In the genomic region with DNA sequence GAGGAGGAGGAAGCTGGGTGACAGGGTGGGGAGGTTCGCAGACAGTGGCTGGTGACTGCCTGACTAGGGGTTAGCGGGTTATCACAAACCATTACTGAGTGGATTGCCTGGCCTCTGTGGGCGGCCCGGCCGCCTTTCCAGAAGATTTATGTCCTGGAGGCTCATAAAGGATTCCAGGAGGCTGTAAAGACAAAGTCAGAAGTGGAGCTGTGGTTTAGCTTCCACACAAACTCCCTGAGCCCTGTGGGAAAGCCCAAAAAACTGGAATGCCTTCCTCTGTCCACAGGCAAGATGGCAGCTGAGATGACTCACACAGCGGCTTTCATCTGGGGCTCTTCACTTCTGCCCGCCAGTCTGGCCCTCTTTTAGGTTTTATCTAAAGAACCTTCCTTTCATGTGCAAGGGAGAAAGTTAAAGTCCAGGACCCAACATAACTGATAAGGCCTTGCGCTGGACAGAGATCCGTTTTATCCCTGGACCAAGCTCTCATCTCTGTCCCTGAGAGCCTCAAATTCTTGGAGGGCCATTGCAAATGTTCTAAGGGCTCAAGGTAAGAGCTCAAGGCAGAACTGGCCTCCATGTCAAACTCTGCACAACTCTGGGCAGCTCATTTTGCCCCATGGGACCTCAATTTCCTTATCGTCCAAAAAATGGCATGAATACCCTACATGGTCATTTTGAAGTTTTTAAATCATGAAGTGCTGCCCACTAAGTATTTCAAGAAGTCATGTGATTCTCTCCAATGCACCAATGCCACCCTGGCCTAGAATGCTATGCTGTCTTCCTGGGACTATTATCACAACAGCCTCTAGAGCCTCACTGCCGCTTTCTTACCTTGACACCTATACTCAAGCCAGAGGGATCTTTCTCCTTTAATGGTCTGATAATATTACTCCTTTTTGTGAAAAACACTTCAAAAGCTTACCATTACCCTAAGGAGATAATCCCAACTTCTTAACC, we compare ENCODE assay signal across 1 cellular context.
TF ChIP-seq lines count a peak whose summit lies in the region.

No MANE protein-coding gene starts in this region.

TF ChIP-seq in K562, 482 proteins besides CTCF, POLR2A, EP300 and RAD21 (continued from another document and continues in another):
- TF ChIP-seq, protein P1, sequence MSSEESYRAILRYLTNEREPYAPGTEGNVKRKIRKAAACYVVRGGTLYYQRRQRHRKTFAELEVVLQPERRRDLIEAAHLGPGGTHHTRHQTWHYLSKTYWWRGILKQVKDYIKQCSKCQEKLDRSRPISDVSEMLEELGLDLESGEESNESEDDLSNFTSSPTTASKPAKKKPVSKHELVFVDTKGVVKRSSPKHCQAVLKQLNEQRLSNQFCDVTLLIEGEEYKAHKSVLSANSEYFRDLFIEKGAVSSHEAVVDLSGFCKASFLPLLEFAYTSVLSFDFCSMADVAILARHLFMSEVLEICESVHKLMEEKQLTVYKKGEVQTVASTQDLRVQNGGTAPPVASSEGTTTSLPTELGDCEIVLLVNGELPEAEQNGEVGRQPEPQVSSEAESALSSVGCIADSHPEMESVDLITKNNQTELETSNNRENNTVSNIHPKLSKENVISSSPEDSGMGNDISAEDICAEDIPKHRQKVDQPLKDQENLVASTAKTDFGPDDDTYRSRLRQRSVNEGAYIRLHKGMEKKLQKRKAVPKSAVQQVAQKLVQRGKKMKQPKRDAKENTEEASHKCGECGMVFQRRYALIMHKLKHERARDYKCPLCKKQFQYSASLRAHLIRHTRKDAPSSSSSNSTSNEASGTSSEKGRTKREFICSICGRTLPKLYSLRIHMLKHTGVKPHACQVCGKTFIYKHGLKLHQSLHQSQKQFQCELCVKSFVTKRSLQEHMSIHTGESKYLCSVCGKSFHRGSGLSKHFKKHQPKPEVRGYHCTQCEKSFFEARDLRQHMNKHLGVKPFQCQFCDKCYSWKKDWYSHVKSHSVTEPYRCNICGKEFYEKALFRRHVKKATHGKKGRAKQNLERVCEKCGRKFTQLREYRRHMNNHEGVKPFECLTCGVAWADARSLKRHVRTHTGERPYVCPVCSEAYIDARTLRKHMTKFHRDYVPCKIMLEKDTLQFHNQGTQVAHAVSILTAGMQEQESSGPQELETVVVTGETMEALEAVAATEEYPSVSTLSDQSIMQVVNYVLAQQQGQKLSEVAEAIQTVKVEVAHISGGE (CRISPR knock-in tag; IDR thresholded peaks at IDR 0.05): peak in 1 of 3 experiments; percentile 65; a peak in 2 of 6 replicates
- TF ChIP-seq SNIP1 (IDR thresholded peaks at IDR 0.05; ENCODE audit: low read depth) (no peak), MAFF (IDR thresholded peaks at IDR 0.05; ENCODE audit: low read length) (no peak), TCF7 (IDR thresholded peaks at IDR 0.05; ENCODE audit: borderline replicate concordance) (peak; percentile 88), PML (IDR thresholded peaks at IDR 0.05; ENCODE audit: low read length) (0 out of 2 replicates have a peak, but pooled peaks have one; percentile 47), YY1 (IDR thresholded peaks at IDR 0.05; ENCODE audit: borderline replicate concordance in 1 of 3, control insufficient read depth in 1 of 3, extremely low read depth in 1 of 3, insufficient read depth in 3 of 3, insufficient read length in 1 of 3, insufficient replicate concordance in 2 of 3, low read depth in 1 of 3, low read length in 2 of 3) (peak; percentile 23 to 89 (median 73)), DPF2 (IDR thresholded peaks at IDR 0.05) (peak; percentile 87), ZNF444 (CRISPR knock-in tag; IDR thresholded peaks at IDR 0.05) (no peak), ZBTB17 (CRISPR knock-in tag; IDR thresholded peaks at IDR 0.05) (peak; percentile 86)
- TF ChIP-seq, protein P2, sequence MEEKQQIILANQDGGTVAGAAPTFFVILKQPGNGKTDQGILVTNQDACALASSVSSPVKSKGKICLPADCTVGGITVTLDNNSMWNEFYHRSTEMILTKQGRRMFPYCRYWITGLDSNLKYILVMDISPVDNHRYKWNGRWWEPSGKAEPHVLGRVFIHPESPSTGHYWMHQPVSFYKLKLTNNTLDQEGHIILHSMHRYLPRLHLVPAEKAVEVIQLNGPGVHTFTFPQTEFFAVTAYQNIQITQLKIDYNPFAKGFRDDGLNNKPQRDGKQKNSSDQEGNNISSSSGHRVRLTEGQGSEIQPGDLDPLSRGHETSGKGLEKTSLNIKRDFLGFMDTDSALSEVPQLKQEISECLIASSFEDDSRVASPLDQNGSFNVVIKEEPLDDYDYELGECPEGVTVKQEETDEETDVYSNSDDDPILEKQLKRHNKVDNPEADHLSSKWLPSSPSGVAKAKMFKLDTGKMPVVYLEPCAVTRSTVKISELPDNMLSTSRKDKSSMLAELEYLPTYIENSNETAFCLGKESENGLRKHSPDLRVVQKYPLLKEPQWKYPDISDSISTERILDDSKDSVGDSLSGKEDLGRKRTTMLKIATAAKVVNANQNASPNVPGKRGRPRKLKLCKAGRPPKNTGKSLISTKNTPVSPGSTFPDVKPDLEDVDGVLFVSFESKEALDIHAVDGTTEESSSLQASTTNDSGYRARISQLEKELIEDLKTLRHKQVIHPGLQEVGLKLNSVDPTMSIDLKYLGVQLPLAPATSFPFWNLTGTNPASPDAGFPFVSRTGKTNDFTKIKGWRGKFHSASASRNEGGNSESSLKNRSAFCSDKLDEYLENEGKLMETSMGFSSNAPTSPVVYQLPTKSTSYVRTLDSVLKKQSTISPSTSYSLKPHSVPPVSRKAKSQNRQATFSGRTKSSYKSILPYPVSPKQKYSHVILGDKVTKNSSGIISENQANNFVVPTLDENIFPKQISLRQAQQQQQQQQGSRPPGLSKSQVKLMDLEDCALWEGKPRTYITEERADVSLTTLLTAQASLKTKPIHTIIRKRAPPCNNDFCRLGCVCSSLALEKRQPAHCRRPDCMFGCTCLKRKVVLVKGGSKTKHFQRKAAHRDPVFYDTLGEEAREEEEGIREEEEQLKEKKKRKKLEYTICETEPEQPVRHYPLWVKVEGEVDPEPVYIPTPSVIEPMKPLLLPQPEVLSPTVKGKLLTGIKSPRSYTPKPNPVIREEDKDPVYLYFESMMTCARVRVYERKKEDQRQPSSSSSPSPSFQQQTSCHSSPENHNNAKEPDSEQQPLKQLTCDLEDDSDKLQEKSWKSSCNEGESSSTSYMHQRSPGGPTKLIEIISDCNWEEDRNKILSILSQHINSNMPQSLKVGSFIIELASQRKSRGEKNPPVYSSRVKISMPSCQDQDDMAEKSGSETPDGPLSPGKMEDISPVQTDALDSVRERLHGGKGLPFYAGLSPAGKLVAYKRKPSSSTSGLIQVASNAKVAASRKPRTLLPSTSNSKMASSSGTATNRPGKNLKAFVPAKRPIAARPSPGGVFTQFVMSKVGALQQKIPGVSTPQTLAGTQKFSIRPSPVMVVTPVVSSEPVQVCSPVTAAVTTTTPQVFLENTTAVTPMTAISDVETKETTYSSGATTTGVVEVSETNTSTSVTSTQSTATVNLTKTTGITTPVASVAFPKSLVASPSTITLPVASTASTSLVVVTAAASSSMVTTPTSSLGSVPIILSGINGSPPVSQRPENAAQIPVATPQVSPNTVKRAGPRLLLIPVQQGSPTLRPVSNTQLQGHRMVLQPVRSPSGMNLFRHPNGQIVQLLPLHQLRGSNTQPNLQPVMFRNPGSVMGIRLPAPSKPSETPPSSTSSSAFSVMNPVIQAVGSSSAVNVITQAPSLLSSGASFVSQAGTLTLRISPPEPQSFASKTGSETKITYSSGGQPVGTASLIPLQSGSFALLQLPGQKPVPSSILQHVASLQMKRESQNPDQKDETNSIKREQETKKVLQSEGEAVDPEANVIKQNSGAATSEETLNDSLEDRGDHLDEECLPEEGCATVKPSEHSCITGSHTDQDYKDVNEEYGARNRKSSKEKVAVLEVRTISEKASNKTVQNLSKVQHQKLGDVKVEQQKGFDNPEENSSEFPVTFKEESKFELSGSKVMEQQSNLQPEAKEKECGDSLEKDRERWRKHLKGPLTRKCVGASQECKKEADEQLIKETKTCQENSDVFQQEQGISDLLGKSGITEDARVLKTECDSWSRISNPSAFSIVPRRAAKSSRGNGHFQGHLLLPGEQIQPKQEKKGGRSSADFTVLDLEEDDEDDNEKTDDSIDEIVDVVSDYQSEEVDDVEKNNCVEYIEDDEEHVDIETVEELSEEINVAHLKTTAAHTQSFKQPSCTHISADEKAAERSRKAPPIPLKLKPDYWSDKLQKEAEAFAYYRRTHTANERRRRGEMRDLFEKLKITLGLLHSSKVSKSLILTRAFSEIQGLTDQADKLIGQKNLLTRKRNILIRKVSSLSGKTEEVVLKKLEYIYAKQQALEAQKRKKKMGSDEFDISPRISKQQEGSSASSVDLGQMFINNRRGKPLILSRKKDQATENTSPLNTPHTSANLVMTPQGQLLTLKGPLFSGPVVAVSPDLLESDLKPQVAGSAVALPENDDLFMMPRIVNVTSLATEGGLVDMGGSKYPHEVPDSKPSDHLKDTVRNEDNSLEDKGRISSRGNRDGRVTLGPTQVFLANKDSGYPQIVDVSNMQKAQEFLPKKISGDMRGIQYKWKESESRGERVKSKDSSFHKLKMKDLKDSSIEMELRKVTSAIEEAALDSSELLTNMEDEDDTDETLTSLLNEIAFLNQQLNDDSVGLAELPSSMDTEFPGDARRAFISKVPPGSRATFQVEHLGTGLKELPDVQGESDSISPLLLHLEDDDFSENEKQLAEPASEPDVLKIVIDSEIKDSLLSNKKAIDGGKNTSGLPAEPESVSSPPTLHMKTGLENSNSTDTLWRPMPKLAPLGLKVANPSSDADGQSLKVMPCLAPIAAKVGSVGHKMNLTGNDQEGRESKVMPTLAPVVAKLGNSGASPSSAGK (IDR thresholded peaks at IDR 0.05): no peak; the same call in 1 of the 2 replicates
- TF ChIP-seq, protein P3, sequence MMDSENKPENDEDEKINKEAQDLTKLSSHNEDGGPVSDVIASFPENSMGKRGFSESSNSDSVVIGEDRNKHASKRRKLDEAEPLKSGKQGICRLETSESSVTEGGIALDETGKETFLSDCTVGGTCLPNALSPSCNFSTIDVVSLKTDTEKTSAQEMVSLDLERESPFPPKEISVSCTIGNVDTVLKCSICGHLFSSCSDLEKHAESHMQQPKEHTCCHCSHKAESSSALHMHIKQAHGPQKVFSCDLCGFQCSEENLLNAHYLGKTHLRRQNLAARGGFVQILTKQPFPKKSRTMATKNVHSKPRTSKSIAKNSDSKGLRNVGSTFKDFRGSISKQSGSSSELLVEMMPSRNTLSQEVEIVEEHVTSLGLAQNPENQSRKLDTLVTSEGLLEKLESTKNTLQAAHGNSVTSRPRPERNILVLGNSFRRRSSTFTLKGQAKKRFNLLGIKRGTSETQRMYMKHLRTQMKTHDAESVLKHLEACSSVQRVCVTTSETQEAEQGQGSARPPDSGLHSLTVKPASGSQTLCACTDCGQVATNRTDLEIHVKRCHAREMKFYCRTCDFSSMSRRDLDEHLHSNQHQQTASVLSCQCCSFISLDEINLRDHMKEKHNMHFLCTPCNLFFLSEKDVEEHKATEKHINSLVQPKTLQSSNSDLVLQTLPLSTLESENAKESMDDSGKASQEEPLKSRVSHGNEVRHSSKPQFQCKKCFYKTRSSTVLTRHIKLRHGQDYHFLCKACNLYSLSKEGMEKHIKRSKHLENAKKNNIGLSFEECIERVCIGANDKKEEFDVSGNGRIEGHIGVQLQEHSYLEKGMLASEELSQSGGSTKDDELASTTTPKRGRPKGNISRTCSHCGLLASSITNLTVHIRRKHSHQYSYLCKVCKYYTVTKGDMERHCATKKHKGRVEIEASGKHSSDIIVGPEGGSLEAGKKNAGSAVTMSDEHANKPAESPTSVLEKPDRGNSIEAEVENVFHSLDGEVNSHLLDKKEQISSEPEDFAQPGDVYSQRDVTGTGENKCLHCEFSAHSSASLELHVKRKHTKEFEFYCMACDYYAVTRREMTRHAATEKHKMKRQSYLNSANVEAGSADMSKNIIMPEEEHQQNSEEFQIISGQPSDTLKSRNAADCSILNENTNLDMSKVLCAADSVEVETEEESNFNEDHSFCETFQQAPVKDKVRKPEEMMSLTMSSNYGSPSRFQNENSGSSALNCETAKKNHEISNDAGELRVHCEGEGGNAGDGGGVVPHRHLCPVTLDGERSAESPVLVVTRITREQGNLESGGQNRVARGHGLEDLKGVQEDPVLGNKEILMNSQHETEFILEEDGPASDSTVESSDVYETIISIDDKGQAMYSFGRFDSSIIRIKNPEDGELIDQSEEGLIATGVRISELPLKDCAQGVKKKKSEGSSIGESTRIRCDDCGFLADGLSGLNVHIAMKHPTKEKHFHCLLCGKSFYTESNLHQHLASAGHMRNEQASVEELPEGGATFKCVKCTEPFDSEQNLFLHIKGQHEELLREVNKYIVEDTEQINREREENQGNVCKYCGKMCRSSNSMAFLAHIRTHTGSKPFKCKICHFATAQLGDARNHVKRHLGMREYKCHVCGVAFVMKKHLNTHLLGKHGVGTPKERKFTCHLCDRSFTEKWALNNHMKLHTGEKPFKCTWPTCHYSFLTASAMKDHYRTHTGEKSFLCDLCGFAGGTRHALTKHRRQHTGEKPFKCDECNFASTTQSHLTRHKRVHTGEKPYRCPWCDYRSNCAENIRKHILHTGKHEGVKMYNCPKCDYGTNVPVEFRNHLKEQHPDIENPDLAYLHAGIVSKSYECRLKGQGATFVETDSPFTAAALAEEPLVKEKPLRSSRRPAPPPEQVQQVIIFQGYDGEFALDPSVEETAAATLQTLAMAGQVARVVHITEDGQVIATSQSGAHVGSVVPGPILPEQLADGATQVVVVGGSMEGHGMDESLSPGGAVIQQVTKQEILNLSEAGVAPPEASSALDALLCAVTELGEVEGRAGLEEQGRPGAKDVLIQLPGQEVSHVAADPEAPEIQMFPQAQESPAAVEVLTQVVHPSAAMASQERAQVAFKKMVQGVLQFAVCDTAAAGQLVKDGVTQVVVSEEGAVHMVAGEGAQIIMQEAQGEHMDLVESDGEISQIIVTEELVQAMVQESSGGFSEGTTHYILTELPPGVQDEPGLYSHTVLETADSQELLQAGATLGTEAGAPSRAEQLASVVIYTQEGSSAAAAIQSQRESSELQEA (IDR thresholded peaks at IDR 0.05; ENCODE audit: low read depth): no peak
- TF ChIP-seq, protein P4, sequence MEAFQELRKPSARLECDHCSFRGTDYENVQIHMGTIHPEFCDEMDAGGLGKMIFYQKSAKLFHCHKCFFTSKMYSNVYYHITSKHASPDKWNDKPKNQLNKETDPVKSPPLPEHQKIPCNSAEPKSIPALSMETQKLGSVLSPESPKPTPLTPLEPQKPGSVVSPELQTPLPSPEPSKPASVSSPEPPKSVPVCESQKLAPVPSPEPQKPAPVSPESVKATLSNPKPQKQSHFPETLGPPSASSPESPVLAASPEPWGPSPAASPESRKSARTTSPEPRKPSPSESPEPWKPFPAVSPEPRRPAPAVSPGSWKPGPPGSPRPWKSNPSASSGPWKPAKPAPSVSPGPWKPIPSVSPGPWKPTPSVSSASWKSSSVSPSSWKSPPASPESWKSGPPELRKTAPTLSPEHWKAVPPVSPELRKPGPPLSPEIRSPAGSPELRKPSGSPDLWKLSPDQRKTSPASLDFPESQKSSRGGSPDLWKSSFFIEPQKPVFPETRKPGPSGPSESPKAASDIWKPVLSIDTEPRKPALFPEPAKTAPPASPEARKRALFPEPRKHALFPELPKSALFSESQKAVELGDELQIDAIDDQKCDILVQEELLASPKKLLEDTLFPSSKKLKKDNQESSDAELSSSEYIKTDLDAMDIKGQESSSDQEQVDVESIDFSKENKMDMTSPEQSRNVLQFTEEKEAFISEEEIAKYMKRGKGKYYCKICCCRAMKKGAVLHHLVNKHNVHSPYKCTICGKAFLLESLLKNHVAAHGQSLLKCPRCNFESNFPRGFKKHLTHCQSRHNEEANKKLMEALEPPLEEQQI (IDR thresholded peaks at IDR 0.05): peak; percentile 52
